In the genomic region with DNA sequence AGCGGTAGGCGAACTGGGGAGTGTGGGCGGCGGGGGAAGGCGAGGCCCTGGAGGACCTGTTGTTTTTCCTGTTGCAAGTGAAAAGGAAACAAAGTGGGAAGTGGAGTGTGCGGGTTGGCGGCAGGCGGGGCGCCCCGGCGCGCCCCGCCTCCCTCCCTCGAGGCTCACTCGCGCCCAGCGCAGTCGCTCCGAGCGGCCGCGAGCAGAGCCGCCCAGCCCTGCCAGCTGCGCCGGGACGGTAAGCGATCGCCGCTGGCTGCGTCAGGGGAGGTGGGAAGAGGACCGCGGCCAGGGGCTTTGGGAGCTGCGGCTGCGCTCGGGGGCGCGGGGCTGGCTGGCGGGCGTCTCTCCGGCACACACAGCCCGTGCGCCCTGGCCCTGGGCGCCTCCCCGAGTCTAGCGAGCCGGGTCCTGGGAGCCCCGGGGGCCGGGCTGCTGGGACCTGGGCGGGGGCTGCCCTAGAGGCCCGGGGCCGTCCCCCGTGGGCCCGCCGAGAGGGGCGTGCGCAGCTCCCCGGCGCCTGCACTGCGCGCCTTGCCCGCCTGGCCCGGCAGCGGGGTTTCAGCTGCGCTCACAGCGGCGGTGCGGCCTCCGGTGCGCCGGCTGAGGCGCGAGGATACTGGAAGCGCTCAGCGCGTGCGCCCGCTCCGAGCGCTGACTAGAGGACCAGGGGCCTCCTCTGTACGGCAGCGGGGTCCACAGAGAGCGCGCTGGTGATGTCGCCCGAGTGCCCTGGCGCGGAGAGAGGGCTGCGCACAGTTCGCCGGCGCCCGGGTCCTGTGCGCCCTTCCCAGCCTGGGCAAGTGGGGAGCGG, we compare ENCODE assay signal across 8 cellular contexts. TPM values are rescaled to one million over a fixed set of nuclear protein-coding genes. Genes with fewer than 3 reads are reported as not detected.
A peak's percentile ranks its signal among the peaks of the same experiment; 100 is the strongest.
DNase-seq lines count a peak whose midpoint lies in the region; ATAC-seq, FAIRE-seq and TF ChIP-seq lines count a peak whose summit lies in the region.

TSS of gene PIK3CD (plus strand) at position 167 of the 814 bp plus-strand sequence. CDS start 58,725 bp downstream, outside the sequence.

- no peak for FAIRE-seq in pancreas (lab: Jason Lieb, UNC)

- no peaks in the 10 kb centered on the region for H4K20me1 ChIP-seq in GM23338 (replicated peaks; ENCODE audit: insufficient read depth)
- H4K20me1 ChIP-seq in OCI-LY1 (ENCODE audit: insufficient read depth, low read length) = no peaks in the 10 kb centered on the region

- H3K9me3 ChIP-seq in OCI-LY1 (ENCODE audit: low read length) (no peaks in the 10 kb centered on the region), pancreas (no peaks in the 10 kb centered on the region)

- H3K79me2 ChIP-seq in GM23338 (replicated peaks; ENCODE audit: insufficient read depth) = no peaks in the 10 kb centered on the region
- peaks cover 8% of the 10 kb centered on the region for H3K79me2 ChIP-seq in OCI-LY1 (ENCODE audit: insufficient read depth, low read length)

- no peaks in the 10 kb centered on the region for H3K9me3 Mint-ChIP-seq in CD14-positive monocyte
- peaks cover 2% of the 10 kb centered on the region; the same call in 1 of the 3 replicates for H3K9me3 Mint-ChIP-seq in GM23338
- no peaks in the 10 kb centered on the region for H3K9me3 Mint-ChIP-seq in glutamatergic neuron (ENCODE audit: unreplicated experiment)

- peak; percentile 88 for ATAC-seq in GM23338
- ATAC-seq in pancreas = peak; percentile 21 to 66 (median 58)

- H3K27me3 ChIP-seq in GM23338 (ENCODE audit: insufficient read depth) (peaks cover 44% of the 10 kb centered on the region), OCI-LY1 (ENCODE audit: insufficient read depth, low read length) (no peaks in the 10 kb centered on the region), pancreas (peaks cover 0 to 10% (median 0%) of the 10 kb centered on the region in 4 donors)

- H3K9me2 ChIP-seq in GM23338 (ENCODE audit: insufficient read depth) (no peaks in the 10 kb centered on the region), OCI-LY1 (ENCODE audit: low read depth, low read length) (no peaks in the 10 kb centered on the region)

- TF ChIP-seq CTCF in CD14-positive monocyte (IDR thresholded peaks at IDR 0.05) (no peak), GM23338 (conservative IDR thresholded peaks at IDR 0.05; ENCODE audit: low read depth in 2 of 2) (no peak), OCI-LY1 (IDR thresholded peaks at IDR 0.05; ENCODE audit: low read length) (no peak), glutamatergic neuron (IDR thresholded peaks at IDR 0.05; ENCODE audit: partially characterized antibody, unreplicated experiment) (no peak), pancreas (IDR thresholded peaks at IDR 0.05) (no peak)

- H3K4me1 Mint-ChIP-seq in CD14-positive monocyte (peaks cover 61% of the 10 kb centered on the region), GM23338 (peaks cover 15% of the 10 kb centered on the region), glutamatergic neuron (ENCODE audit: low read depth, unreplicated experiment) (no peaks in the 10 kb centered on the region)

- 1 to 2% methylated on average over 39 to 94 of the region's 94 CpGs for WGBS in pancreas, 2 donors

- H3K27me3 Mint-ChIP-seq in CD14-positive monocyte (ENCODE audit: low read depth in 3 of 3) = peaks cover 0 to 2% (median 0%) of the 10 kb centered on the region in 3 donors
- H3K27me3 Mint-ChIP-seq in GM23338 (ENCODE audit: insufficient read depth, low read depth, poor library complexity) = peaks cover 43% of the 10 kb centered on the region
- peaks cover 7% of the 10 kb centered on the region for H3K27me3 Mint-ChIP-seq in glutamatergic neuron (ENCODE audit: unreplicated experiment)

- H3K27ac Mint-ChIP-seq in CD14-positive monocyte = peak within 1 kb of the TSS; percentile 90 to 98 (median 96)
- H3K27ac Mint-ChIP-seq in GM23338 = no peak within 1 kb of the TSS
- no peak within 1 kb of the TSS for H3K27ac Mint-ChIP-seq in glutamatergic neuron (ENCODE audit: unreplicated experiment)

- H3K4me2 ChIP-seq in GM23338 (peak within 1 kb of the TSS; percentile 91), OCI-LY1 (ENCODE audit: low read length) (peak within 1 kb of the TSS; percentile 69)

- no peaks in the 10 kb centered on the region for H3K36me3 ChIP-seq in GM23338 (ENCODE audit: insufficient read depth)
- H3K36me3 ChIP-seq in OCI-LY1 (ENCODE audit: insufficient read depth, low read length) = no peaks in the 10 kb centered on the region
- no peaks in the 10 kb centered on the region for H3K36me3 ChIP-seq in pancreas

- H3K9ac ChIP-seq in OCI-LY1 (ENCODE audit: low read length) = peak within 1 kb of the TSS; percentile 88

- DNase-seq in CD14-positive monocyte (ENCODE audit: low spot score) (no peak), GM23338 (ENCODE audit: low spot score) (peak; percentile 84), activated gamma-delta T cell (lab: John Stamatoyannopoulos, UW) (peak; percentile 66), glutamatergic neuron (peak; percentile 78), pancreas (peak in 1 of 6 donors; percentile 59), hippocampal formation (lab: John Stamatoyannopoulos, UW) (no peak), NCI-H526 treated with DMSO at 0.1 percent for 48 hours (lab: John Stamatoyannopoulos, UW) (no peak)

- H3K27ac ChIP-seq in GM23338 (ENCODE audit: low read depth) (no peak within 1 kb of the TSS), OCI-LY1 (ENCODE audit: low read depth, low read length, poor library complexity, severe bottlenecking) (peak within 1 kb of the TSS; percentile 97), pancreas (peak within 1 kb of the TSS in 1 of 4 donors; percentile 17)

- H3K36me3 Mint-ChIP-seq in CD14-positive monocyte = no peaks in the 10 kb centered on the region
- H3K36me3 Mint-ChIP-seq in GM23338 (ENCODE audit: low read depth) = no peaks in the 10 kb centered on the region
- H3K36me3 Mint-ChIP-seq in glutamatergic neuron (ENCODE audit: unreplicated experiment) = no peaks in the 10 kb centered on the region

- peak within 1 kb of the TSS; percentile 98 for H2AFZ ChIP-seq in GM23338
- H2AFZ ChIP-seq in OCI-LY1 (ENCODE audit: low read length) = no peak within 1 kb of the TSS

- H3K4me3 Mint-ChIP-seq in CD14-positive monocyte (peak within 1 kb of the TSS; percentile 97 to 99), GM23338 (peak within 1 kb of the TSS; percentile 75), glutamatergic neuron (ENCODE audit: unreplicated experiment) (peak within 1 kb of the TSS; percentile 80)

- peak within 1 kb of the TSS; percentile 79 for H3K4me3 ChIP-seq in GM23338
- H3K4me3 ChIP-seq in OCI-LY1 (ENCODE audit: low read depth, low read length, poor library complexity, severe bottlenecking) = peak within 1 kb of the TSS; percentile 78
- peak within 1 kb of the TSS; percentile 10 to 50 (median 23) for H3K4me3 ChIP-seq in pancreas

- peaks cover 8% of the 10 kb centered on the region for H3F3A ChIP-seq in GM23338 (replicated peaks; ENCODE audit: low read depth)
- H3F3A ChIP-seq in OCI-LY1 (ENCODE audit: insufficient read depth, low read length) = peaks cover 6% of the 10 kb centered on the region; the same call in 1 of the 2 replicates

- H3K4me1 ChIP-seq in GM23338 (ENCODE audit: insufficient read depth) (no peaks in the 10 kb centered on the region; the same call in 1 of the 2 replicates), OCI-LY1 (ENCODE audit: insufficient read depth, low read length, severe bottlenecking) (peaks cover 48% of the 10 kb centered on the region), pancreas (peaks cover 0 to 7% (median 0%) of the 10 kb centered on the region in 3 donors)

- intact Hi-C loops in CD14-positive monocyte (cut with micrococcal nuclease) = loop anchor here (2.0 to 5.0 kb wide), 3 partner anchors 25 to 66 kb away; no protein-coding TSS in a partner anchor
- intact Hi-C loops in pancreas (cut with DNase I) = no loop called here

TF ChIP-seq in GM23338, 12 proteins besides CTCF, POLR2A, EP300 and RAD21:
- TF ChIP-seq ZNF331 (CRISPR knock-in tag; IDR thresholded peaks at IDR 0.05; ENCODE audit: low read depth) (no peak), POLR2AphosphoS5 (IDR thresholded peaks at IDR 0.05; ENCODE audit: low read depth) (peak; percentile 47)

RNA-seq across cellular contexts. Expression of gene PIK3CD, which starts in this region (rescaled TPM):
- polyA plus RNA-seq in CD14-positive monocyte = 10 to 100 TPM; 33.2 to 52.2 TPM
- 16.8 and 32.1 TPM in 2 replicates for total RNA-seq in GM23338 (2014; rRNA removed; shearing (Covaris generic))
- 6.6 and 7.8 TPM in 2 replicates for polyA plus RNA-seq in GM23338 (2016; fragmentation: Nextera tagmentation; extraction: Ambion mirVana)
- 39.4 TPM for total RNA-seq in glutamatergic neuron (ENCODE audit: unreplicated experiment)
- total RNA-seq in pancreas = 10 to 100 TPM in 1 of 6 donors, 1 to 10 TPM in 5; 1.9 to 10.6 (median 2.2) TPM
- polyA plus RNA-seq in pancreas = 1 to 10 TPM; 2.4 to 3.8 TPM

Comparison
In these comparisons a context has a peak if more than half of its experiments do, and no peak if none do; other contexts are left out.
1. DNase-seq: peak in GM23338 (single experiment), activated gamma-delta T cell (single experiment) and glutamatergic neuron (single experiment); none in CD14-positive monocyte (single experiment), hippocampal formation (0 of 2) and NCI-H526 treated with DMSO at 0.1 percent for 48 hours (single experiment).
2. H3K27ac Mint-ChIP-seq: peak in CD14-positive monocyte (7 of 7); none in GM23338 (single experiment) and glutamatergic neuron (single experiment).
3. H3K4me3 ChIP-seq: peak in every context shown above with its lines; median percentile 79 in GM23338; 78 in OCI-LY1; 23 in pancreas.
4. intact Hi-C loops: an anchor here in CD14-positive monocyte (2.0 to 5.0 kb wide); none called in pancreas.
5. Peak in every context shown above with its lines, with median percentiles within 50 percentile points of each other: H3K4me3 Mint-ChIP-seq.